In the genomic region with DNA sequence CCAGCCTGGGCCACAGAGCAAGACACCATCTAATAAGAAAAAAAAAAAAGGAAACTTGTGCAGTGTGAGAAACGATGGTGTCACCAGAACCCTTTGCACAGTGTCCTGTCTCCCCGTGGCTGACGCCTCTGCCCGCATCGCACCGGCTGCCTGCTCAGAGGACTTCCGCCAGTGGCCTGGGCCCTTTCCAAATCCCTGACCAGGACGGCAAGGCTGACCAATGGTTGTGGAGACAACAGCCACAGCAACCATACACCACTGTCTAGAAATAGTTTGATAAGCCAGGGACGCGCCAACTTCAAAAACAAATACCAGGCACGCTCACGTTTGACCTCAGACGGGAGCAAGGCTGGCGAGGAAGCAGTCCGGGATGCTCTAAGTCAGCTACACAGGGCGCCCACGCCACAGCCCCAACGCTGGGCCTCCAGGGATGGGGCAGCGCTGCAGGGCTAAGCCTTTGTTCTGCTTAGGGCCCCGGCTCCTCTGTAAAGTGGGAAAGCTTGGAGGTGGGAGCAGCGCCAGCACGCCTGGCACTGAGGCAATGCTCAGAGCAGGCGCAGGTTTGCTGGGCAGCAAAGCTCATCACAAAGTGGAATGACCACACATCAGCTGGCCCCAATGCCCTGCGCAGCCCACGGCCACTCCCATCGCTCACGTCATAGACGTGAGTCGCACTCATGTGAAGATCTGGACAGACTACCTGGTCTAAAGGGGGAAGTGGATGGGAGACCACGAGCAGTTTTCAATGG, we compare ENCODE assay signal across 17 cellular contexts. TPM values are rescaled to one million over a fixed set of nuclear protein-coding genes. Genes with fewer than 3 reads are reported as not detected.
DNase-seq lines count a peak whose midpoint lies in the region; ATAC-seq, FAIRE-seq and TF ChIP-seq lines count a peak whose summit lies in the region.
"Had no signal": no experiment of that assay in that cellular context is flagged by ENCODE, and none has a peak within 500 bp of the region (broad histone marks: within the 10 kb centered on the region; RNA-seq: fewer than 3 reads in every experiment).

No MANE protein-coding gene starts in this region.

- H3K27ac ChIP-seq in astrocyte (ENCODE audit: low read depth, low read length) = peak overlapping the region; percentile 48
- H3K27ac ChIP-seq: neutrophil had no signal

- H3K36me3 ChIP-seq in H7 (replicated peaks; ENCODE audit: control insufficient read depth, insufficient read depth, low read length) (peaks cover 36% of the 10 kb centered on the region), astrocyte (ENCODE audit: insufficient read depth, low read length) (peaks cover 64% of the 10 kb centered on the region)

- H3K36me3 Mint-ChIP-seq in astrocyte (ENCODE audit: low read depth, unreplicated experiment) = peaks cover 24% of the 10 kb centered on the region

- H3K27ac Mint-ChIP-seq in astrocyte (ENCODE audit: unreplicated experiment) = peak overlapping the region; percentile 69
- H3K27ac Mint-ChIP-seq: activated CD4-positive, alpha-beta memory T cell treated with anti-CD3 and anti-CD28 coated beads, Interleukin-2, amount 10 ng/mL, durations not matched to agents 7 days and 5 days; stimulated activated memory B cell treated with anti-CD40 and anti-IgM and Interleukin-4, amounts not matched to agents 10 μg/mL and 1 μg/mL and 100 μg/mL, for 72 hours had no signal

- H3K4me3 ChIP-seq in H7 (ENCODE audit: insufficient read depth, low read depth, low read length) (no peak overlapping the region), astrocyte (ENCODE audit: insufficient read depth, low read depth, low read length) (no peak overlapping the region)
- H3K4me3 ChIP-seq: BLaER1 treated with 17β-estradiol and CSF1 and Interleukin-3, amounts not matched to agents 10 nM and 100 nM had no signal

- peaks cover 11% of the 10 kb centered on the region for H3K4me1 ChIP-seq in astrocyte (ENCODE audit: insufficient read depth, low read length)
- H3K4me1 ChIP-seq: BLaER1 treated with 17β-estradiol and CSF1 and Interleukin-3, amounts not matched to agents 10 nM and 100 nM had no signal

- H4K20me1 ChIP-seq in astrocyte (ENCODE audit: insufficient read depth, low read length) = peaks cover 91% of the 10 kb centered on the region

- H3K27me3 Mint-ChIP-seq in astrocyte (ENCODE audit: low read depth, unreplicated experiment) = no peaks in the 10 kb centered on the region
- H3K27me3 Mint-ChIP-seq: activated CD4-positive, alpha-beta memory T cell treated with anti-CD3 and anti-CD28 coated beads, Interleukin-2, amount 10 ng/mL, durations not matched to agents 7 days and 5 days; stimulated activated memory B cell treated with anti-CD40 and anti-IgM and Interleukin-4, amounts not matched to agents 10 μg/mL and 1 μg/mL and 100 μg/mL, for 72 hours had no signal

- peaks cover 3% of the 10 kb centered on the region for H3K4me1 Mint-ChIP-seq in astrocyte (ENCODE audit: low read depth, unreplicated experiment)
- H3K4me1 Mint-ChIP-seq: activated CD4-positive, alpha-beta memory T cell treated with anti-CD3 and anti-CD28 coated beads, Interleukin-2, amount 10 ng/mL, durations not matched to agents 7 days and 5 days; stimulated activated memory B cell treated with anti-CD40 and anti-IgM and Interleukin-4, amounts not matched to agents 10 μg/mL and 1 μg/mL and 100 μg/mL, for 72 hours had no signal

- TF ChIP-seq CTCF in astrocyte (IDR thresholded peaks at IDR 0.05; ENCODE audit: insufficient read depth, low read depth, low read length) = no peak

- no peak for FAIRE-seq in astrocyte (lab: Jason Lieb, UNC)

- H3K9ac ChIP-seq in astrocyte (ENCODE audit: low read length) = peak overlapping the region; percentile 65
- H3K9ac ChIP-seq: BLaER1 treated with 17β-estradiol and CSF1 and Interleukin-3, amounts not matched to agents 10 nM and 100 nM had no signal

- H3K9me3 ChIP-seq in astrocyte (ENCODE audit: insufficient read depth, low read depth, low read length) = no peaks in the 10 kb centered on the region
- H3K9me3 ChIP-seq: BLaER1 treated with 17β-estradiol and CSF1 and Interleukin-3, amounts not matched to agents 10 nM and 100 nM; neutrophil had no signal

- H3K4me2 ChIP-seq in astrocyte (ENCODE audit: low read length) = peak overlapping the region; percentile 36
- H3K4me2 ChIP-seq: BLaER1 treated with 17β-estradiol and CSF1 and Interleukin-3, amounts not matched to agents 10 nM and 100 nM had no signal

- no peak overlapping the region for H2AFZ ChIP-seq in astrocyte (ENCODE audit: low read depth, low read length)

- DNase-seq in CD1c-positive myeloid dendritic cell (ENCODE audit: extremely low spot score) (peak; percentile 14), H7 (peak; percentile 52), astrocyte (ENCODE audit: low read depth) (peak; percentile 35), iris pigment epithelial cell (ENCODE audit: low read depth) (peak; percentile 16), HuH-7.5 (ENCODE audit: low spot score) (no peak), dedifferentiated amniotic fluid mesenchymal stem cell (ENCODE audit: extremely low spot score) (no peak)
- DNase-seq: activated CD4-positive, alpha-beta memory T cell treated with anti-CD3 and anti-CD28 coated beads, Interleukin-2, amount 10 ng/mL, durations not matched to agents 7 days and 5 days; activated gamma-delta T cell; DND-41; effector memory CD4-positive, alpha-beta T cell; mesendoderm; NCI-H1930; NCI-H526 had no signal

- no peak overlapping the region for H3K4me3 Mint-ChIP-seq in astrocyte (ENCODE audit: unreplicated experiment)
- H3K4me3 Mint-ChIP-seq: activated CD4-positive, alpha-beta memory T cell treated with anti-CD3 and anti-CD28 coated beads, Interleukin-2, amount 10 ng/mL, durations not matched to agents 7 days and 5 days; stimulated activated memory B cell treated with anti-CD40 and anti-IgM and Interleukin-4, amounts not matched to agents 10 μg/mL and 1 μg/mL and 100 μg/mL, for 72 hours had no signal

- no peak for ATAC-seq in HG03097 (IDR thresholded peaks at IDR 0.05; ENCODE audit: low FRiP score, unreplicated experiment)
- ATAC-seq: stimulated activated memory B cell treated with anti-CD40 and anti-IgM and Interleukin-4, amounts not matched to agents 10 μg/mL and 1 μg/mL and 100 μg/mL, for 72 hours had no signal

- H3K9me3 Mint-ChIP-seq in astrocyte (ENCODE audit: unreplicated experiment) = no peaks in the 10 kb centered on the region
- H3K9me3 Mint-ChIP-seq: activated CD4-positive, alpha-beta memory T cell treated with anti-CD3 and anti-CD28 coated beads, Interleukin-2, amount 10 ng/mL, durations not matched to agents 7 days and 5 days; stimulated activated memory B cell treated with anti-CD40 and anti-IgM and Interleukin-4, amounts not matched to agents 10 μg/mL and 1 μg/mL and 100 μg/mL, for 72 hours had no signal

- H3K27me3 ChIP-seq in H7 (ENCODE audit: control insufficient read depth, insufficient read depth, low read length) (no peaks in the 10 kb centered on the region), astrocyte (ENCODE audit: insufficient read depth, low read length) (no peaks in the 10 kb centered on the region)
- H3K27me3 ChIP-seq: BLaER1 treated with 17β-estradiol and CSF1 and Interleukin-3, amounts not matched to agents 10 nM and 100 nM; neutrophil had no signal

- H3K79me2 ChIP-seq in astrocyte (ENCODE audit: insufficient read depth, low read length) = peaks cover 61% of the 10 kb centered on the region

RNA-seq across cellular contexts. Expression of gene PGAM5, which starts 12.5 kb away (rescaled TPM):
- 125 and 161 TPM in 2 replicates for total RNA-seq in H7 (2014; rRNA removed; shearing (Covaris generic))
- total RNA-seq in astrocyte = 33.3 and 43.4 TPM in 2 replicates

RNA-seq across cellular contexts. Expression of gene PXMP2, which starts 35.8 kb away (rescaled TPM):
- total RNA-seq in H7 (2014; rRNA removed; shearing (Covaris generic)) = 18.0 and 29.9 TPM in 2 replicates
- total RNA-seq in astrocyte = 8.1 and 9.0 TPM in 2 replicates

RNA-seq across cellular contexts. Expression of gene POLE, which starts 36.0 kb away (rescaled TPM):
- total RNA-seq in H7 (2014; rRNA removed; shearing (Covaris generic)) = 54.0 and 55.1 TPM in 2 replicates
- total RNA-seq in astrocyte = 11.9 and 15.4 TPM in 2 replicates

RNA-seq across cellular contexts. Expression of gene ANKLE2, which starts 38.4 kb away (rescaled TPM):
- 41.5 and 51.4 TPM in 2 replicates for total RNA-seq in H7 (2014; rRNA removed; shearing (Covaris generic))
- 123 and 140 TPM in 2 replicates for total RNA-seq in astrocyte

Comparison
In these comparisons a context has a peak if more than half of its experiments do, and no peak if none do; other contexts are left out.
1. DNase-seq: peak in CD1c-positive myeloid dendritic cell (single experiment), H7 (single experiment), astrocyte (single experiment) and iris pigment epithelial cell (single experiment); none in HuH-7.5 (single experiment) and dedifferentiated amniotic fluid mesenchymal stem cell (single experiment).